ENCODE assay signal across 2 cellular contexts in genomic region chr1:194870860-194871259, GRCh38.
TF ChIP-seq lines count a peak whose summit lies in the region.

No MANE protein-coding gene starts in this region.

TF ChIP-seq in GM23338, 12 proteins besides CTCF, POLR2A, EP300 and RAD21 (continued from another document):
- TF ChIP-seq ZNF462 (CRISPR knock-in tag; IDR thresholded peaks at IDR 0.05) (no peak), STAT1 (IDR thresholded peaks at IDR 0.05; ENCODE audit: unreplicated experiment) (no peak), EZH2 (IDR thresholded peaks at IDR 0.05; ENCODE audit: low read depth, unreplicated experiment) (no peak), ETS1 (IDR thresholded peaks at IDR 0.05) (no peak), POLR2AphosphoS5 (IDR thresholded peaks at IDR 0.05; ENCODE audit: low read depth) (no peak)

TF ChIP-seq in WTC11, 78 proteins besides CTCF, POLR2A, EP300 and RAD21 (continued from another document):
- TF ChIP-seq ZNF532 (CRISPR knock-in tag; IDR thresholded peaks at IDR 0.05; ENCODE audit: borderline replicate concordance) (no peak), ZBTB43 (CRISPR knock-in tag; IDR thresholded peaks at IDR 0.05) (no peak), OVOL2 (CRISPR knock-in tag; IDR thresholded peaks at IDR 0.05; ENCODE audit: borderline replicate concordance) (no peak), FOXP1 (CRISPR knock-in tag; IDR thresholded peaks at IDR 0.05; ENCODE audit: borderline replicate concordance) (no peak), NFATC4 (CRISPR knock-in tag; IDR thresholded peaks at IDR 0.05) (no peak), ESRRA (CRISPR knock-in tag; IDR thresholded peaks at IDR 0.05; ENCODE audit: borderline replicate concordance) (no peak), JAZF1 (CRISPR knock-in tag; IDR thresholded peaks at IDR 0.05) (no peak), ZNF281 (CRISPR knock-in tag; IDR thresholded peaks at IDR 0.05) (no peak), MYBL2 (CRISPR knock-in tag; IDR thresholded peaks at IDR 0.05) (no peak), SMAD4 (CRISPR knock-in tag; IDR thresholded peaks at IDR 0.05) (no peak), ZBTB21 (CRISPR knock-in tag; IDR thresholded peaks at IDR 0.05; ENCODE audit: borderline replicate concordance) (no peak), IRF2 (CRISPR knock-in tag; IDR thresholded peaks at IDR 0.05; ENCODE audit: borderline replicate concordance, low read depth) (no peak), CBFB (CRISPR knock-in tag; IDR thresholded peaks at IDR 0.05; ENCODE audit: low read depth) (no peak)
